In genomic region chr20:50106669-50107068, GRCh38 we compare ENCODE assay signal across 7 cellular contexts. TPM values are rescaled to one million over a fixed set of nuclear protein-coding genes. Genes with fewer than 3 reads are reported as not detected.
DNase-seq lines count a peak whose midpoint lies in the region; ATAC-seq and TF ChIP-seq lines count a peak whose summit lies in the region.
"Not testable (repeated sequence)": the region's sequence is repeated elsewhere in the genome, so short reads cannot be mapped to it uniquely, and the experiment has no call there.

No MANE protein-coding gene starts in this region.

- H3K27ac Mint-ChIP-seq in GM23338, result not testable (repeated sequence)
- peak overlapping the region; percentile 32 for H3K27ac Mint-ChIP-seq in activated T-cell treated with anti-CD3 and anti-CD28 coated beads, Interleukin-2, amount 50 U/mL, for 72 hours
- peak overlapping the region; percentile 66 for H3K27ac Mint-ChIP-seq in stimulated activated naive CD8-positive, alpha-beta T cell treated with anti-CD3 and anti-CD28 coated beads, Interleukin-15, Interleukin-2, amounts not matched to agents 100 ng/mL and 50 ng/mL, for 24 hours

- peaks cover 57% of the 10 kb centered on the region for H3K4me1 Mint-ChIP-seq in GM23338
- peaks cover 78% of the 10 kb centered on the region for H3K4me1 Mint-ChIP-seq in activated T-cell treated with anti-CD3 and anti-CD28 coated beads, Interleukin-2, amount 50 U/mL, for 72 hours (ENCODE audit: low read depth)
- H3K4me1 Mint-ChIP-seq in stimulated activated naive CD8-positive, alpha-beta T cell treated with anti-CD3 and anti-CD28 coated beads, Interleukin-15, Interleukin-2, amounts not matched to agents 100 ng/mL and 50 ng/mL, for 24 hours (ENCODE audit: low read depth), result peaks cover 91% of the 10 kb centered on the region

- intact Hi-C loops in esophagus muscularis mucosa (cut with DNase I); sigmoid colon (cut with DNase I): not testable (repeated sequence)

- not testable (repeated sequence) for H3K27me3 Mint-ChIP-seq in GM23338 (ENCODE audit: insufficient read depth, low read depth, poor library complexity); activated T-cell treated with anti-CD3 and anti-CD28 coated beads, Interleukin-2, amount 50 U/mL, for 72 hours (ENCODE audit: low read depth); stimulated activated naive CD8-positive, alpha-beta T cell treated with anti-CD3 and anti-CD28 coated beads, Interleukin-15, Interleukin-2, amounts not matched to agents 100 ng/mL and 50 ng/mL, for 24 hours

- not testable (repeated sequence) for H3K9me3 Mint-ChIP-seq in GM23338; activated T-cell treated with anti-CD3 and anti-CD28 coated beads, Interleukin-2, amount 50 U/mL, for 72 hours; stimulated activated naive CD8-positive, alpha-beta T cell treated with anti-CD3 and anti-CD28 coated beads, Interleukin-15, Interleukin-2, amounts not matched to agents 100 ng/mL and 50 ng/mL, for 24 hours

- DNase-seq in GM23338 (ENCODE audit: low spot score); SJSA1 (ENCODE audit: low read depth in 1 of 2, low spot score in 2 of 2); activated T-cell treated with anti-CD3 and anti-CD28 coated beads, Interleukin-2, amount 50 U/mL, for 72 hours; esophagus muscularis mucosa (ENCODE audit: extremely low spot score); mesenchymal stem cell; sigmoid colon: not testable (repeated sequence)

- H2BK120ac ChIP-seq in mesenchymal stem cell (ENCODE audit: low read depth, low read length), result not testable (repeated sequence)

- H3K36me3 Mint-ChIP-seq in GM23338 (ENCODE audit: low read depth), result not testable (repeated sequence)
- H3K36me3 Mint-ChIP-seq in activated T-cell treated with anti-CD3 and anti-CD28 coated beads, Interleukin-2, amount 50 U/mL, for 72 hours (ENCODE audit: insufficient read depth in 2 of 2), result peaks cover 5 to 19% of the 10 kb centered on the region in 2 donors
- H3K36me3 Mint-ChIP-seq in stimulated activated naive CD8-positive, alpha-beta T cell treated with anti-CD3 and anti-CD28 coated beads, Interleukin-15, Interleukin-2, amounts not matched to agents 100 ng/mL and 50 ng/mL, for 24 hours (ENCODE audit: low read depth), result peaks cover 56% of the 10 kb centered on the region

- not testable (repeated sequence) for H3K4ac ChIP-seq in mesenchymal stem cell (ENCODE audit: low read depth in 1 of 2, low read length in 2 of 2)

- not testable (repeated sequence) for H3K9me3 ChIP-seq in SJSA1 (replicated peaks); esophagus muscularis mucosa; mesenchymal stem cell (ENCODE audit: control insufficient read depth, low read length); sigmoid colon

- not testable (repeated sequence) for H3K9ac ChIP-seq in mesenchymal stem cell (ENCODE audit: low read length)

- ATAC-seq in GM23338; activated T-cell treated with anti-CD3 and anti-CD28 coated beads, Interleukin-2, amount 50 U/mL, for 72 hours (replicated peaks in 1 of 2): not testable (repeated sequence)

- H3K27me3 ChIP-seq in GM23338 (ENCODE audit: insufficient read depth); SJSA1 (replicated peaks); esophagus muscularis mucosa; mesenchymal stem cell (ENCODE audit: control insufficient read depth in 1 of 2, insufficient read depth in 1 of 2, low read length in 2 of 2); sigmoid colon: not testable (repeated sequence)

- not testable (repeated sequence) for H4K91ac ChIP-seq in mesenchymal stem cell (ENCODE audit: low read length)

- not testable (repeated sequence) for H2BK12ac ChIP-seq in mesenchymal stem cell (ENCODE audit: low read length in 2 of 2)

- not testable (repeated sequence) for H3K18ac ChIP-seq in mesenchymal stem cell (ENCODE audit: low read depth in 1 of 2, low read length in 2 of 2)

- H3K4me3 Mint-ChIP-seq in GM23338; activated T-cell treated with anti-CD3 and anti-CD28 coated beads, Interleukin-2, amount 50 U/mL, for 72 hours; stimulated activated naive CD8-positive, alpha-beta T cell treated with anti-CD3 and anti-CD28 coated beads, Interleukin-15, Interleukin-2, amounts not matched to agents 100 ng/mL and 50 ng/mL, for 24 hours: not testable (repeated sequence)

- H2BK15ac ChIP-seq in mesenchymal stem cell (ENCODE audit: low read depth, poor library complexity, severe bottlenecking), result not testable (repeated sequence)

- not testable (repeated sequence) for H3K23ac ChIP-seq in mesenchymal stem cell (ENCODE audit: low read length in 2 of 2)

- H3K27ac ChIP-seq in GM23338 (ENCODE audit: low read depth) (peak overlapping the region; percentile 71; the same call in 1 of the 2 replicates), SJSA1 (peak overlapping the region; percentile 36; the same call in 1 of the 2 replicates), esophagus muscularis mucosa (replicated peaks in 1 of 4) (peak overlapping the region; percentile 61 to 100 (median 96)), sigmoid colon (peak overlapping the region; percentile 29 to 66 (median 53))
- H3K27ac ChIP-seq in mesenchymal stem cell (ENCODE audit: low read length, poor library complexity, severe bottlenecking), result not testable (repeated sequence)

- H3K4me1 ChIP-seq in GM23338 (ENCODE audit: insufficient read depth) (peaks cover 44% of the 10 kb centered on the region), SJSA1 (replicated peaks) (peaks cover 58% of the 10 kb centered on the region), esophagus muscularis mucosa (peaks cover 64 to 99% (median 97%) of the 10 kb centered on the region in 4 donors), mesenchymal stem cell (ENCODE audit: control insufficient read depth, insufficient read depth, low read depth, low read length) (peaks cover 23% of the 10 kb centered on the region), sigmoid colon (peaks cover 0 to 77% (median 71%) of the 10 kb centered on the region in 4 donors)

- H3K14ac ChIP-seq in mesenchymal stem cell (ENCODE audit: low read length in 2 of 2), result not testable (repeated sequence)

- TF ChIP-seq CTCF in GM23338 (conservative IDR thresholded peaks at IDR 0.05; ENCODE audit: low read depth in 2 of 2); esophagus muscularis mucosa (IDR thresholded peaks at IDR 0.05); sigmoid colon (IDR thresholded peaks at IDR 0.05): not testable (repeated sequence)

- H4K20me1 ChIP-seq in GM23338 (replicated peaks; ENCODE audit: insufficient read depth), result peaks cover 77% of the 10 kb centered on the region

- H3K79me2 ChIP-seq in GM23338 (replicated peaks; ENCODE audit: insufficient read depth), result peaks cover 100% of the 10 kb centered on the region

- TF ChIP-seq EP300 in esophagus muscularis mucosa (IDR thresholded peaks at IDR 0.05); sigmoid colon (IDR thresholded peaks at IDR 0.05): not testable (repeated sequence)

- H3K36me3 ChIP-seq in GM23338 (ENCODE audit: insufficient read depth); esophagus muscularis mucosa; sigmoid colon: not testable (repeated sequence)
- H3K36me3 ChIP-seq in SJSA1, result peaks cover 46% of the 10 kb centered on the region
- H3K36me3 ChIP-seq in mesenchymal stem cell (ENCODE audit: control insufficient read depth in 1 of 2, insufficient read depth in 2 of 2, low read depth in 1 of 2, low read length in 2 of 2), result peaks cover 3 to 33% of the 10 kb centered on the region in 2 experiments

- H3K4me2 ChIP-seq in GM23338, result peak overlapping the region; percentile 24; the same call in 1 of the 2 replicates
- not testable (repeated sequence) for H3K4me2 ChIP-seq in mesenchymal stem cell (ENCODE audit: low read length, poor library complexity, severe bottlenecking)

- H2AFZ ChIP-seq in GM23338; mesenchymal stem cell (ENCODE audit: low read depth, low read length): not testable (repeated sequence)

- not testable (repeated sequence) for H3K9me2 ChIP-seq in GM23338 (ENCODE audit: insufficient read depth)

- H2AK5ac ChIP-seq in mesenchymal stem cell (ENCODE audit: low read length, severe bottlenecking), result peak overlapping the region; percentile 67

- H3K79me1 ChIP-seq in mesenchymal stem cell (replicated peaks; ENCODE audit: low read length, poor library complexity, severe bottlenecking), result not testable (repeated sequence)

- not testable (repeated sequence) for H3K4me3 ChIP-seq in GM23338; SJSA1; esophagus muscularis mucosa; mesenchymal stem cell (ENCODE audit: insufficient read depth in 1 of 2, low read depth in 1 of 2, low read length in 2 of 2); sigmoid colon

- WGBS in esophagus muscularis mucosa, result 76% methylated on average over 5 of the region's 5 CpGs
- 98% methylated on average over 5 of the region's 5 CpGs for WGBS in mesenchymal stem cell
- 71 to 91% methylated on average over 5 of the region's 5 CpGs for WGBS in sigmoid colon, 2 donors

- not testable (repeated sequence) for H3F3A ChIP-seq in GM23338 (replicated peaks; ENCODE audit: low read depth)

- H2BK5ac ChIP-seq in mesenchymal stem cell (ENCODE audit: low read depth, low read length, poor library complexity, severe bottlenecking), result not testable (repeated sequence)

- H4K8ac ChIP-seq in mesenchymal stem cell (ENCODE audit: low read length), result not testable (repeated sequence)

- not testable (repeated sequence) for TF ChIP-seq POLR2A in esophagus muscularis mucosa (IDR thresholded peaks at IDR 0.05; ENCODE audit: low read depth); sigmoid colon (IDR thresholded peaks at IDR 0.05)

RNA-seq across cellular contexts. Expression of gene UBE2V1, which starts 6.3 kb away (rescaled TPM):
- total RNA-seq in GM23338 (2014; rRNA removed; shearing (Covaris generic)), result 85.7 and 105 TPM in 2 replicates
- 293 and 302 TPM in 2 replicates for polyA plus RNA-seq in GM23338 (2016; fragmentation: Nextera tagmentation; extraction: Ambion mirVana)
- total RNA-seq in SJSA1 (2014; rRNA removed; shearing (Covaris generic)), result 45.4 and 51.1 TPM in 2 replicates
- 100 to 1,000 TPM; 150 to 176 TPM for total RNA-seq in activated T-cell treated with anti-CD3 and anti-CD28 coated beads, Interleukin-2, amount 50 U/mL, for 72 hours
- 100 to 1,000 TPM in 1 of 4 donors, 10 to 100 TPM in 3; 66.8 to 104 (median 78.3) TPM for total RNA-seq in esophagus muscularis mucosa
- 292 TPM for polyA plus RNA-seq in mesenchymal stem cell (2013, experiment 1 of 2)
- polyA plus RNA-seq in mesenchymal stem cell (2013, experiment 2 of 2), result 286 TPM
- total RNA-seq in sigmoid colon, result 100 to 1,000 TPM in 1 of 4 donors, 10 to 100 TPM in 3; 55.0 to 117 (median 65.6) TPM
- 10 to 100 TPM; 80.4 to 94.1 (median 91.3) TPM for polyA plus RNA-seq in sigmoid colon

RNA-seq across cellular contexts. Expression of gene PEDS1, which starts 46.9 kb away (rescaled TPM):
- total RNA-seq in GM23338 (2014; rRNA removed; shearing (Covaris generic)), result 33.0 and 43.6 TPM in 2 replicates
- 31.6 and 34.5 TPM in 2 replicates for polyA plus RNA-seq in GM23338 (2016; fragmentation: Nextera tagmentation; extraction: Ambion mirVana)
- total RNA-seq in SJSA1 (2014; rRNA removed; shearing (Covaris generic)), result 24.8 and 43.5 TPM in 2 replicates
- 10 to 100 TPM; 14.4 to 17.9 TPM for total RNA-seq in activated T-cell treated with anti-CD3 and anti-CD28 coated beads, Interleukin-2, amount 50 U/mL, for 72 hours
- total RNA-seq in esophagus muscularis mucosa, result 10 to 100 TPM; 22.2 to 50.3 (median 30.7) TPM
- polyA plus RNA-seq in mesenchymal stem cell (2013, experiment 1 of 2), result 59.1 TPM
- polyA plus RNA-seq in mesenchymal stem cell (2013, experiment 2 of 2), result 58.4 TPM
- 10 to 100 TPM; 19.1 to 27.4 (median 22.6) TPM for total RNA-seq in sigmoid colon
- 10 to 100 TPM; 13.8 to 24.2 (median 14.3) TPM for polyA plus RNA-seq in sigmoid colon
